Comparison of ENCODE assay signal across 8 cellular contexts in the genomic region with DNA sequence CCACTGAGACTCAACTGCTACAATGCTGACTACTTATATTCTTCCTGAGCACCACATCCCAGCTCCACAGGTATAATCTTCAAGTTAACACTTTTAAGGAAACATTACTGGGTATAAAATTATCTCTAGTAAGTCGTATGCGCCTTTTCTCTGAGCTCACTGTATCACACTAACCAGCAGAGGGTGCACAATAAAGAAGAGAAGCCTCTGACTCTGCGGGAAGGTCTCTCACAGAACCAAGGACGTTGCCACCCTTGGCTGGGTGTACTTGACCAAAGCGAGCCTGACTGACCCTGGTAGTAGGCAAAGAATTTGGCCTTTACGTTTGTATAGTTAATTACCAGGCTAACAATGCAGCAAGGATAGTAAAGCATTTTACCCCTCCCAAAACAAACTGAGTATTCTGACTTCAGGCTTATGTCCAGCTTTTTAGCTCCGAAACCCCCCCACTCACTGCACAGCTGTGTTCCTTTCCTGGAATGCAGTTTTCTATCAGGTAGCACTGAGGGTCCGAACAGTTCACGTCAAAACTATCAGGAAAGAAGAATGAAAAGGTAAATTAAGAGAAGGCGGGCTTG. TPM values are rescaled to one million over a fixed set of nuclear protein-coding genes. Genes with fewer than 3 reads are reported as not detected.
DNase-seq lines count a peak whose midpoint lies in the region; ATAC-seq, FAIRE-seq and TF ChIP-seq lines count a peak whose summit lies in the region.

A gene with protein sequence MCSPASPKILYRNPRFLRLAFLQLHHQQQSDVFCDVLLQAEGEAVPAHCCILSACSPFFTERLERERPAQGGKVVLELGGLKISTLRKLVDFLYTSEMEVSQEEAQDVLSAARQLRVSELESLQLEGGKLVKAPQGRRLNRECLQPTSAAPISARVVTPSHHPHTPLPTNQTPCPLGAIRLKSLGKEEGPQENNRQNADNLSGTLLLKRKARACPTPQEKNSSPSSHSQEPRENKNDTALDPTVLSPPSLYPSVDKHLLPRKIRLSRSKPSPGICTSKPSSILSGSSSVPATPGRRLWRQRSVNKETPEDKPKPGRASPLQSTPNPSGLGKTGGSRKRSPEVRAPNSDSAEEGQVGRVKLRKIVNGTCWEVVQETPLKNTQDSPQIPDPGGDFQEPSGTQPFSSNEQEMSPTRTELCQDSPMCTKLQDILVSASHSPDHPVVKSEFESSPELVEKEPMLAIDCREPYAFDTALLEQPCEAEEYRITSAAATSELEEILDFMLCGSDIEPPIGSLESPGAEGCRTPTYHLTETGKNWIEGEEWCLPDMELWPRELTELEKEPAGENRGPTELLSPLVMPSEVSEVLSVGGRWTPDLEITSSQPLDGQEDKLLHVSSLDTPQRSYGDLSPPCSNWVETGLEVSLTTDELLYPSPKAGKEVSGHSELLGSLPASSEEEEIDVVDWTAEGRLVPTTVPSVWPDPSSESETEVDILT (minus strand): TSS at position 144 of the 578 bp plus-strand sequence. CDS start 631 bp downstream, outside the sequence.

- TF ChIP-seq RAD21 in GM12878 (IDR thresholded peaks at IDR 0.05; ENCODE audit: insufficient read depth, low read depth, low read length), result peak; percentile 63

- H3K79me2 ChIP-seq in GM12878 (ENCODE audit: control insufficient read depth, insufficient read depth, low read length), result no peaks in the 10 kb centered on the region

- no peak for TF ChIP-seq EP300 in GM12878 (IDR thresholded peaks at IDR 0.05; ENCODE audit: borderline replicate concordance in 1 of 2, control insufficient read depth in 1 of 2, low read depth in 2 of 2, low read length in 2 of 2)

- WGBS in GM12878 (ENCODE audit: insufficient coverage, insufficient replicate concordance, low lambda C conversion rate, missing lambda C conversion rate), result 67% methylated on average over 10 of the region's 10 CpGs

- H4K20me1 ChIP-seq in GM12878 (ENCODE audit: control insufficient read depth, insufficient read depth), result no peaks in the 10 kb centered on the region

- no TSS peak for BruUV-seq in GM12878 (replicated peaks; lab: Mats Ljungman, UMichigan)

- POLR2A ChIA-PET in GM12878 (lab: Charles Lee), result interaction anchor here (0.7 to 1.4 kb wide), 4 partner anchors 10 to 767 kb away, joined by 3 to 6 read pairs (median 4); a partner anchor contains a TSS

- in situ Hi-C loops in GM12878 (cut with MboI), result no loop called here

- H3K4me1 Mint-ChIP-seq in activated T-cell treated with anti-CD3 and anti-CD28 coated beads, Interleukin-2, amount 50 U/mL, for 24 hours (ENCODE audit: low read depth), result peaks cover 14% of the 10 kb centered on the region
- no peaks in the 10 kb centered on the region for H3K4me1 Mint-ChIP-seq in immature natural killer cell

- H3K27me3 ChIP-seq in GM12878 (replicated peaks in 1 of 2; ENCODE audit: control insufficient read depth in 2 of 2, insufficient read depth in 2 of 2, low read length in 1 of 2) (no peaks in the 10 kb centered on the region), kidney epithelial cell (ENCODE audit: control insufficient read depth, insufficient read depth, low read length) (no peaks in the 10 kb centered on the region)

- peaks cover 26% of the 10 kb centered on the region for H3K36me3 Mint-ChIP-seq in activated T-cell treated with anti-CD3 and anti-CD28 coated beads, Interleukin-2, amount 50 U/mL, for 24 hours (ENCODE audit: low read depth)
- peaks cover 0 to 8% (median 3%) of the 10 kb centered on the region in 3 donors for H3K36me3 Mint-ChIP-seq in immature natural killer cell

- no peaks in the 10 kb centered on the region for H3K9me3 Mint-ChIP-seq in activated T-cell treated with anti-CD3 and anti-CD28 coated beads, Interleukin-2, amount 50 U/mL, for 24 hours
- H3K9me3 Mint-ChIP-seq in immature natural killer cell, result no peaks in the 10 kb centered on the region

- H3K27ac ChIP-seq in GM12878 (ENCODE audit: control insufficient read depth, insufficient read depth) (no peak within 1 kb of the TSS), coronary artery (no peak within 1 kb of the TSS)

- no peak within 1 kb of the TSS for H2AFZ ChIP-seq in GM12878 (ENCODE audit: control insufficient read depth, low read depth, low read length)

- FAIRE-seq in GM12878 (lab: Jason Lieb, UNC), result peak; percentile 52

- H3K27me3 Mint-ChIP-seq in activated T-cell treated with anti-CD3 and anti-CD28 coated beads, Interleukin-2, amount 50 U/mL, for 24 hours, result no peaks in the 10 kb centered on the region
- H3K27me3 Mint-ChIP-seq in immature natural killer cell (ENCODE audit: low read depth in 3 of 3), result no peaks in the 10 kb centered on the region

- SMC1A ChIA-PET in GM12878 (lab: Charles Lee; ENCODE audit: uncharacterized antibody, unreplicated experiment), result interaction anchor here (0.5 to 3.3 kb wide), 18 partner anchors 9 to 774 kb away, joined by 3 to 58 read pairs (median 4); a partner anchor contains a TSS

- RAD21 ChIA-PET in GM12878 (lab: Charles Lee; ENCODE audit: unreplicated experiment), result interaction anchor here (1.0 to 3.2 kb wide), 6 partner anchors 9 to 761 kb away, joined by 3 to 69 read pairs (median 6); a partner anchor contains a TSS

- H3K4me3 Mint-ChIP-seq in activated T-cell treated with anti-CD3 and anti-CD28 coated beads, Interleukin-2, amount 50 U/mL, for 24 hours, result no peak within 1 kb of the TSS
- H3K4me3 Mint-ChIP-seq in immature natural killer cell, result no peak within 1 kb of the TSS

- peak; percentile 38 to 50 (median 50); a peak in 5 of 6 replicates for TF ChIP-seq CTCF in GM12878 (IDR thresholded peaks at IDR 0.05 in 2 of 3, conservative IDR thresholded peaks at IDR 0.05 in 1 of 3; ENCODE audit: control insufficient read depth in 2 of 3, extremely low read depth in 1 of 3, insufficient read depth in 1 of 3, low read depth in 3 of 3, low read length in 3 of 3)
- TF ChIP-seq CTCF in kidney epithelial cell (IDR thresholded peaks at IDR 0.05; ENCODE audit: insufficient read depth, low read length, poor library complexity, severe bottlenecking), result peak; percentile 59
- TF ChIP-seq CTCF in coronary artery (IDR thresholded peaks at IDR 0.05), result no peak

- H3K4me2 ChIP-seq in GM12878 (ENCODE audit: control insufficient read depth, insufficient read depth), result no peak within 1 kb of the TSS

- H3K4me3 ChIP-seq in GM12878, result no peak within 1 kb of the TSS
- no peak within 1 kb of the TSS for H3K4me3 ChIP-seq in kidney epithelial cell (ENCODE audit: low read depth, low read length)
- H3K4me3 ChIP-seq in coronary artery, result no peak within 1 kb of the TSS

- CTCF ChIA-PET in GM12878 (lab: Yijun Ruan, JAX), result interaction anchor here (0.7 to 12.2 kb wide), 17 partner anchors 10 to 878 kb away, joined by 3 to 227 read pairs (median 5); a partner anchor contains a TSS

- TF ChIP-seq POLR2A in GM12878 (IDR thresholded peaks at IDR 0.05; ENCODE audit: low read depth, low read length), result no peak

- ATAC-seq in GM12878, result peak; percentile 93

- no peaks in the 10 kb centered on the region; the same call in 2 of the 3 replicates for H3K9me3 ChIP-seq in GM12878 (replicated peaks; ENCODE audit: control insufficient read depth, insufficient read depth, low read length)

- H3K36me3 ChIP-seq in GM12878 (ENCODE audit: control insufficient read depth in 2 of 2, insufficient read depth in 2 of 2, low read length in 1 of 2), result no peaks in the 10 kb centered on the region; a peak in 1 of 4 replicates
- no peaks in the 10 kb centered on the region for H3K36me3 ChIP-seq in kidney epithelial cell (ENCODE audit: control insufficient read depth, insufficient read depth, low read length)

- intact Hi-C loops in GM12878 (cut with micrococcal nuclease; ENCODE audit: unreplicated experiment), result loop anchor here (1.0 kb wide), 1 partner anchor 49 kb away; no protein-coding TSS in a partner anchor

- H3K27ac Mint-ChIP-seq in activated T-cell treated with anti-CD3 and anti-CD28 coated beads, Interleukin-2, amount 50 U/mL, for 24 hours, result peak within 1 kb of the TSS; percentile 65
- H3K27ac Mint-ChIP-seq in immature natural killer cell, result peak within 1 kb of the TSS in 1 of 6 donors; percentile 36

- no peak within 1 kb of the TSS for H3K9ac ChIP-seq in GM12878 (ENCODE audit: control insufficient read depth, insufficient read depth, low read length)

- no peaks in the 10 kb centered on the region for H3K4me1 ChIP-seq in GM12878 (ENCODE audit: control insufficient read depth, insufficient read depth, low read length)

- DNase-seq in activated T-cell treated with anti-CD3 and anti-CD28 coated beads, Interleukin-2, amount 50 U/mL, for 24 hours, result no peak
- DNase-seq in activated T-cell treated with anti-CD3 and anti-CD28 coated beads for 4 hours (no peak), NCI-H2029 (lab: John Stamatoyannopoulos, UW) (peak; percentile 21), GM12878 (ENCODE audit: low read depth, low spot score) (no peak), kidney epithelial cell (ENCODE audit: low read depth) (no peak), coronary artery (ENCODE audit: low spot score) (no peak), immature natural killer cell (no peak)
- no peak for DNase-seq in activated effector memory CD4-positive, alpha-beta T cell treated with Interleukin-2 at 50 U/mL for 16 hours

TF ChIP-seq in GM12878, 131 proteins besides CTCF, POLR2A, EP300 and RAD21 (continues in another document):
- TF ChIP-seq MXI1 (IDR thresholded peaks at IDR 0.05; ENCODE audit: low read depth, low read length), result 0 out of 2 replicates have a peak, but pooled peaks have one; percentile 17
- peak; percentile 78; the same call in 1 of the 2 replicates for TF ChIP-seq SMC3 (IDR thresholded peaks at IDR 0.05; ENCODE audit: borderline replicate concordance, low read length)

RNA-seq across cellular contexts. Expression of the gene that starts here (rescaled TPM):
- not detected in 2 replicates for total RNA-seq in GM12878 (2013; cell fraction: nucleolus; rRNA removed)
- total RNA-seq in GM12878 (2014; rRNA removed) (0.05 TPM in 1 of 2 replicates, not detected in the other), GM12878 (2014; rRNA removed; fragmentation: Illumina TruSeq; extraction: Trizol) (not detected in 2 replicates), GM12878 (2021) (not detected in 2 replicates), kidney epithelial cell (not detected in 2 replicates)
- polyA plus RNA-seq in GM12878 (2011; ENCODE audit: low read depth), result 0.16 TPM
- polyA plus RNA-seq in GM12878 (2011; rRNA removed) (not detected in 2 replicates), GM12878 (2014; fragmentation: Illumina TruSeq; extraction: Trizol) (not detected in 2 replicates), GM12878 (2014; fragmentation: Nextera tagmentation; extraction: Ambion mirVana) (under 1 TPM; 0.05 to 0.11 TPM), GM12878 (2014; rRNA removed) (not detected in 2 replicates), GM12878 (2016; fragmentation: Nextera tagmentation; extraction: Ambion mirVana) (under 1 TPM; 0.28 to 0.58 TPM), immature natural killer cell (under 1 TPM; 0.12 to 0.86 (median 0.25) TPM)
- not detected in 2 replicates for polyA plus RNA-seq in GM12878 (2011; cell fraction: cytosol; rRNA removed)
- polyA plus RNA-seq in GM12878 (2011; cell fraction: nucleus; rRNA removed), result not detected in 2 replicates
- polyA plus RNA-seq in GM12878 (2012), result 0.21 and 0.26 TPM in 2 replicates
- not detected in 2 replicates for polyA minus RNA-seq in GM12878 (2011; rRNA and poly(A)+ RNA removed)
- polyA minus RNA-seq in GM12878 (2011; cell fraction: cytosol; rRNA and poly(A)+ RNA removed), result not detected in 2 replicates
- not detected in 2 replicates for polyA minus RNA-seq in GM12878 (2011; cell fraction: nucleus; rRNA and poly(A)+ RNA removed)

Comparison
In these comparisons a context has a peak if more than half of its experiments do, and no peak if none do; other contexts are left out.
1. Peak in ATAC-seq in GM12878; RNA of the gene not detected or under 1 TPM.